Comparison of ENCODE assay signal across 8 cellular contexts in genomic region chr4:104491826-104492771, GRCh38. TPM values are rescaled to one million over a fixed set of nuclear protein-coding genes. Genes with fewer than 3 reads are reported as not detected.
DNase-seq lines count a peak whose midpoint lies in the region; ATAC-seq and TF ChIP-seq lines count a peak whose summit lies in the region.

No MANE protein-coding gene starts in this region.

- H3K27me3 ChIP-seq in heart right ventricle (peaks cover 0 to 78% (median 0%) of the 10 kb centered on the region in 7 donors), lower lobe of right lung (ENCODE audit: low read depth) (peaks cover 17% of the 10 kb centered on the region)

- DNase-seq in heart right ventricle = no peak
- DNase-seq in cardiac septum (ENCODE audit: low spot score) = no peak
- no peak for DNase-seq in HFFc6
- peak; percentile 43 for DNase-seq in NCI-H2227 treated with DMSO at 0.1 percent for 48 hours (lab: John Stamatoyannopoulos, UW)
- peak; percentile 33 for DNase-seq in MCF 10A (ENCODE audit: unreplicated experiment)
- no peak for DNase-seq in lower lobe of right lung
- no peak for DNase-seq in type B pancreatic cell (ENCODE audit: extremely low spot score, unreplicated experiment)
- no peak for DNase-seq in GOT3 (lab: John Stamatoyannopoulos, UW)

- TF ChIP-seq CTCF in heart right ventricle (IDR thresholded peaks at IDR 0.05) (no peak), HFFc6 (IDR thresholded peaks at IDR 0.05) (no peak), MCF 10A (IDR thresholded peaks at IDR 0.05; ENCODE audit: unreplicated experiment) (no peak), lower lobe of right lung (IDR thresholded peaks at IDR 0.05) (no peak), type B pancreatic cell (conservative IDR thresholded peaks at IDR 0.05) (no peak)

- WGBS in heart right ventricle, 2 donors = 4 to 7% methylated on average over 17 to 19 of the region's 19 CpGs

- H3K27ac ChIP-seq in heart right ventricle (peak overlapping the region; percentile 47 to 85 (median 78)), lower lobe of right lung (peak overlapping the region; percentile 60)

- H3K9me3 ChIP-seq in heart right ventricle = no peaks in the 10 kb centered on the region
- H3K9me3 ChIP-seq in lower lobe of right lung = no peaks in the 10 kb centered on the region

- H3K4me3 Mint-ChIP-seq in HFFc6 (peak overlapping the region; percentile 80), MCF 10A (ENCODE audit: unreplicated experiment) (peak overlapping the region; percentile 78), type B pancreatic cell (peak overlapping the region; percentile 95)

- intact Hi-C loops in heart right ventricle (cut with DNase I) (loop anchor here in 1 of 10 donors (5.0 to 10.0 kb wide), 2 partner anchors 100 to 243 kb away; no protein-coding TSS in a partner anchor), cardiac septum (cut with DNase I) (loop anchor here (10.0 kb wide), 3 partner anchors 123 to 1213 kb away; partner anchors contain the start of genes GSTCD and INTS12), MCF 10A (cut with micrococcal nuclease) (no loop called here), lower lobe of right lung (cut with DNase I) (no loop called here)

- H3K27ac Mint-ChIP-seq in HFFc6 (no peak overlapping the region), MCF 10A (ENCODE audit: low read depth, unreplicated experiment) (peak overlapping the region; percentile 14), type B pancreatic cell (peak overlapping the region; percentile 81)

- peaks cover 26% of the 10 kb centered on the region for H3K4me1 Mint-ChIP-seq in HFFc6 (ENCODE audit: low read depth)
- H3K4me1 Mint-ChIP-seq in MCF 10A (ENCODE audit: insufficient read depth, unreplicated experiment) = peaks cover 21% of the 10 kb centered on the region
- peaks cover 48% of the 10 kb centered on the region for H3K4me1 Mint-ChIP-seq in type B pancreatic cell (ENCODE audit: unreplicated experiment)

- H3K36me3 Mint-ChIP-seq in HFFc6 (ENCODE audit: low read depth) = no peaks in the 10 kb centered on the region
- H3K36me3 Mint-ChIP-seq in MCF 10A (ENCODE audit: insufficient read depth, unreplicated experiment) = no peaks in the 10 kb centered on the region
- no peaks in the 10 kb centered on the region for H3K36me3 Mint-ChIP-seq in type B pancreatic cell

- ATAC-seq in heart right ventricle = peak in 1 of 8 donors; percentile 35
- peak in 1 of 2 donors; percentile 20 for ATAC-seq in lower lobe of right lung

- no peaks in the 10 kb centered on the region for H3K36me3 ChIP-seq in heart right ventricle
- H3K36me3 ChIP-seq in lower lobe of right lung = no peaks in the 10 kb centered on the region

- POLR2A ChIA-PET in MCF 10A (lab: Yijun Ruan, JAX) = interaction anchor here (0.6 to 1.2 kb wide), 2 partner anchors 27 to 1327 kb away, joined by 3 to 4 read pairs; no protein-coding TSS in a partner anchor

- H3K4me1 ChIP-seq in heart right ventricle (peaks cover 0 to 32% (median 18%) of the 10 kb centered on the region in 9 donors), lower lobe of right lung (peaks cover 9% of the 10 kb centered on the region)

- BruUV-seq in MCF 10A (replicated peaks; lab: Mats Ljungman, UMichigan) = no TSS peak

- H3K27me3 Mint-ChIP-seq in HFFc6 (ENCODE audit: insufficient read depth) = peaks cover 5% of the 10 kb centered on the region
- H3K27me3 Mint-ChIP-seq in MCF 10A (ENCODE audit: insufficient read depth, unreplicated experiment) = no peaks in the 10 kb centered on the region
- peaks cover 13% of the 10 kb centered on the region for H3K27me3 Mint-ChIP-seq in type B pancreatic cell

- H3K9me3 Mint-ChIP-seq in HFFc6 (no peaks in the 10 kb centered on the region), MCF 10A (ENCODE audit: unreplicated experiment) (no peaks in the 10 kb centered on the region), type B pancreatic cell (no peaks in the 10 kb centered on the region)

- CTCF ChIA-PET in MCF 10A (lab: Yijun Ruan, JAX) = no interaction called here

- H3K4me3 ChIP-seq in heart right ventricle (peak overlapping the region in 9 of 10 donors; percentile 54 to 77 (median 64)), lower lobe of right lung (peak overlapping the region; percentile 60)

RNA-seq across cellular contexts. Expression of gene CXXC4, which starts 2.6 kb away (rescaled TPM):
- total RNA-seq in heart right ventricle = 1 to 10 TPM; 1.2 to 6.0 (median 4.6) TPM
- polyA plus RNA-seq in heart right ventricle = 1 to 10 TPM in 1 of 2 donors, under 1 TPM in 1; 0.46 to 1.8 TPM
- total RNA-seq in cardiac septum = 2.5 TPM
- not detected for total RNA-seq in HFFc6 (2021; fragmentation: NEBNext Ultra II Directional; extraction: Animal tissue kit (Norgen Biotek cat#: 25700))
- total RNA-seq in MCF 10A (2022) = not detected in 2 replicates
- 1.9 TPM for total RNA-seq in lower lobe of right lung
- total RNA-seq in type B pancreatic cell (ENCODE audit: low replicate concordance) = 3.9 and 4.2 TPM in 2 replicates

Comparison
In these comparisons a context has a peak if more than half of its experiments do, and no peak if none do; other contexts are left out.
1. DNase-seq: peak in NCI-H2227 treated with DMSO at 0.1 percent for 48 hours (single experiment) and MCF 10A (single experiment); none in heart right ventricle (0 of 2), cardiac septum (single experiment), HFFc6 (single experiment), lower lobe of right lung (single experiment), type B pancreatic cell (single experiment) and GOT3 (single experiment).
2. Peak in every context shown above with its lines, with median percentiles within 50 percentile points of each other: H3K4me3 Mint-ChIP-seq.